12 cellular contexts compared by ENCODE assay signal in the genomic region with DNA sequence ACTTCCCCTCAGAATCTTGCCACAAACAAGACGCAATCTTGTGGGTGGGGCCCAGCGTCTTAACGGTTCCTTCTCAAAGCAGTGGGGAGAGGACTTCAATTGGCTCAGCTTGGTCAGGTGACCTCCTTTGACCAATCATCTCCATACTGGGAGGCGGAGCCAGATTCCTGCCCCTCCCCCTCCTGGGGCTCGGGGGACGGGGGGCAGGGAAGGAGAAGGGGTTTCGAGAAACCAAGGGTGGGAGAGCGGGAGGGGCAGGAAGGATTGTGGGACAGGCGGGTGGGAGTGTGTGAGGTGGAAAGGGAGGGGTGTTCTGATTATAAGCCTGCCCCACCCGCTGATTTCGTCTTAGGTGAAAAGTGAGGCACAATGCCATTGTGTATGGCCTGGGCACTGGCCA. TPM values are rescaled to one million over a fixed set of nuclear protein-coding genes. Genes with fewer than 3 reads are reported as not detected.
"Had no signal": no experiment of that assay in that cellular context is flagged by ENCODE, and none has a peak within 500 bp of the region (broad histone marks: within the 10 kb centered on the region; RNA-seq: fewer than 3 reads in every experiment).

TSS of gene NXF2B (minus strand) at position 101 of the 400 bp plus-strand sequence. CDS start 59,972 bp downstream, outside the sequence.

RNA-seq across cellular contexts. Expression of gene NXF2B, which starts in this region (rescaled TPM):
- total RNA-seq: stomach, suprapubic skin, temporal lobe, thoracic aorta, thyroid gland, tibial nerve, transverse colon, upper lobe of right lung, ureter, urinary bladder, uterus, vagina had no signal
- polyA plus RNA-seq: stomach, urinary bladder had no signal
